1 cellular context compared by ENCODE assay signal in genomic region chr15:72489943-72490554, GRCh38.
TF ChIP-seq lines count a peak whose summit lies in the region.

No MANE protein-coding gene starts in this region.

TF ChIP-seq in H1, 55 proteins besides CTCF, POLR2A, EP300 and RAD21:
- no peak for TF ChIP-seq KDM4A (IDR thresholded peaks at IDR 0.05; ENCODE audit: low read depth, low read length, severe bottlenecking)
- peak; percentile 42; the same call in 1 of the 2 replicates for TF ChIP-seq KDM1A (IDR thresholded peaks at IDR 0.05; ENCODE audit: borderline replicate concordance, low read length)
